In the genomic region with DNA sequence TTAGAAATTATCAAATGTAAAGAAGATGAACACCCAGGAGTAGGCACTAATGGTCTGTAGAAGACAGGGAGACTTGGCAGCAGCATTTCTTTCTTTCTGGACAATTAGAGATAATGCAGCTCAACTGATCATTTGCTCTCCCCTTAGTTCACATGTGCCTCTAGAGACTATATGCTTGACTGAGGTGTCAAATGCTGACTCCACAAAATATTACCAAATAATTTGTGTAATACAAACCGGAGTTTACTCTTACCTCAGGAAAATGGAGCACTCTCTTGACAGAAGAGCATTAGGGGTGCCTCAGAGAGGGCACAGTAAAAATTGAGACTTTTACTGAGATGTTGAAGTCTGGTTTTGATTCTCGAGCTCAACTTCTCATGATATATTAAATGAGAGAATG, we compare ENCODE assay signal across 6 cellular contexts.
"Had no signal": no experiment of that assay in that cellular context is flagged by ENCODE, and none has a peak within 500 bp of the region (broad histone marks: within the 10 kb centered on the region; RNA-seq: fewer than 3 reads in every experiment).

No MANE protein-coding gene starts in this region.

- DNase-seq: GM23248, GOT3, H7, HCEC 1CT, KG1 had no signal

- H3K4me3 ChIP-seq: GM23248 had no signal

- H3K9ac ChIP-seq: GM23248 had no signal

- H3K27ac ChIP-seq: GM23248, HL-60 had no signal

- H2AFZ ChIP-seq: GM23248 had no signal
